ENCODE assay signal across 10 cellular contexts in the genomic region with DNA sequence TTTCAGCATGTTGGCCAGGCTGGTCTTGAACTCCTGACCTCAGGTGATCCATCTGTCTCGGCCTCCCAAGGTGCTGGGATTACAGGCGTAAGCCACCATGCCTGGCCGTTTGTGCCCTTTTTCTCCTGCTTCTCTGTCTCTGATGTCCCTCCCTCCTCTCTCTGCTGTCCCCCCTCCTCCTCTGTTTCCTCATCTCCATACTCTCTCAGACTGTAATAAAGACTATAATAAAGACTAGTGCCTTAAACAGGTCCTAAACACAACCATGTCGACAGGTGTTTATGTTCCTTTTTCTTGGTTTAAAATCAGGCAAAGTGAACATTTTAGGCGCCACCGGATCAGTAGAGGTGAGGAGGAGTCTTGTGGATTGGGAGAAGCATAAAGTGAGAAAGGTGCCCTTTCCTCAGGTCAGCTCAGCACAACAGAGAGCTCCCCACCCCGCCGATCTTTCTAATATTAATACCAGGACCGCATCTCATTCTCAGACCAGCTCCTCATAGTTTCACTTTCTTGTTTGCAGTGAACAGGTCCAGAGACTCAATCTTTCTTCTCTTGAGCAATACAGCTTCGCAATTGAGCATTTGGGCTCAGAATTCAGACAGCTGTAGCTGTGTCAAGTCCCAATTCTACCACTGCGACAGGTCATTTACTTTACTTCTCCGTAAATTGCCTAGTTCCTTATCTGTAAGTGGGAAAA. TPM values are rescaled to one million over a fixed set of nuclear protein-coding genes. Genes with fewer than 3 reads are reported as not detected.
DNase-seq lines count a peak whose midpoint lies in the region; ATAC-seq and TF ChIP-seq lines count a peak whose summit lies in the region.
"Had no signal": no experiment of that assay in that cellular context is flagged by ENCODE, and none has a peak within 500 bp of the region (broad histone marks: within the 10 kb centered on the region; RNA-seq: fewer than 3 reads in every experiment).

No MANE protein-coding gene starts in this region.

- no peak overlapping the region for H3K27ac Mint-ChIP-seq in activated T-cell treated with anti-CD3 and anti-CD28 coated beads, Interleukin-2, amount 50 U/mL, for 72 hours
- H3K27ac Mint-ChIP-seq: CD4-positive, alpha-beta T cell had no signal

- H3K27me3 Mint-ChIP-seq in activated T-cell treated with anti-CD3 and anti-CD28 coated beads, Interleukin-2, amount 50 U/mL, for 72 hours (ENCODE audit: low read depth): peaks cover 38% of the 10 kb centered on the region

- peaks cover 4 to 15% (median 12%) of the 10 kb centered on the region in 5 donors for H3K27me3 ChIP-seq in subcutaneous abdominal adipose tissue (ENCODE audit: control insufficient read depth in 5 of 5, insufficient read depth in 4 of 5, low read length in 5 of 5)

- no peaks in the 10 kb centered on the region for H3K4me1 Mint-ChIP-seq in activated T-cell treated with anti-CD3 and anti-CD28 coated beads, Interleukin-2, amount 50 U/mL, for 72 hours (ENCODE audit: low read depth)

- no peaks in the 10 kb centered on the region for H3K9me3 ChIP-seq in subcutaneous abdominal adipose tissue (ENCODE audit: control insufficient read depth in 5 of 5, low read length in 5 of 5)

- H3K27ac ChIP-seq in VCaP (peak overlapping the region; percentile 34; the same call in 1 of the 2 replicates), subcutaneous abdominal adipose tissue (ENCODE audit: low read depth, low read length) (no peak overlapping the region)

- ATAC-seq in activated T-cell treated with anti-CD3 and anti-CD28 coated beads, Interleukin-2, amount 50 U/mL, for 72 hours (replicated peaks in 1 of 2): no peak
- peak; percentile 97 for ATAC-seq in HG03097 (IDR thresholded peaks at IDR 0.05; ENCODE audit: low FRiP score, unreplicated experiment)

- peak overlapping the region in 1 of 5 donors; percentile 4 for H3K9ac ChIP-seq in subcutaneous abdominal adipose tissue (ENCODE audit: low read length in 5 of 5)

- TF ChIP-seq CTCF in VCaP (conservative IDR thresholded peaks at IDR 0.05): no peak

- H3K4me1 ChIP-seq in subcutaneous abdominal adipose tissue (ENCODE audit: control insufficient read depth in 5 of 5, insufficient read depth in 5 of 5, low read length in 5 of 5): peaks cover 0 to 7% (median 0%) of the 10 kb centered on the region in 5 donors

- peak overlapping the region; percentile 3 to 48 (median 26) for H3K4me3 ChIP-seq in subcutaneous abdominal adipose tissue (ENCODE audit: low read depth in 1 of 5, low read length in 5 of 5)

- H3K36me3 ChIP-seq in subcutaneous abdominal adipose tissue (ENCODE audit: control insufficient read depth in 5 of 5, insufficient read depth in 5 of 5, low read length in 5 of 5): no peaks in the 10 kb centered on the region

- no peaks in the 10 kb centered on the region for H3K36me3 Mint-ChIP-seq in activated T-cell treated with anti-CD3 and anti-CD28 coated beads, Interleukin-2, amount 50 U/mL, for 72 hours (ENCODE audit: insufficient read depth in 2 of 2)

- peak overlapping the region; percentile 9 to 39 for H3K4me3 Mint-ChIP-seq in activated T-cell treated with anti-CD3 and anti-CD28 coated beads, Interleukin-2, amount 50 U/mL, for 72 hours
- H3K4me3 Mint-ChIP-seq: CD4-positive, alpha-beta T cell had no signal

- H3K9me3 Mint-ChIP-seq in activated T-cell treated with anti-CD3 and anti-CD28 coated beads, Interleukin-2, amount 50 U/mL, for 72 hours: no peaks in the 10 kb centered on the region
- H3K9me3 Mint-ChIP-seq: CD4-positive, alpha-beta T cell had no signal

- DNase-seq in activated T-cell treated with anti-CD3 and anti-CD28 coated beads, Interleukin-2, amount 50 U/mL, for 72 hours: no peak
- DNase-seq in activated T-cell treated with anti-CD3 and anti-CD28 coated beads for 4 hours: no peak
- no peak for DNase-seq in D341Med (ENCODE audit: low spot score)
- no peak for DNase-seq in cerebellum (ENCODE audit: low spot score)
- DNase-seq in HCEC 1CT: no peak
- DNase-seq: CD4-positive, alpha-beta T cell; NK-92 treated with Interleukin-12 subunit alpha and Interleukin-12 subunit beta, amount 100 ng/mL, for 24 hours had no signal

RNA-seq across cellular contexts. Expression of a gene that starts 23.7 kb away (rescaled TPM):
- total RNA-seq in activated T-cell treated with anti-CD3 and anti-CD28 coated beads, Interleukin-2, amount 50 U/mL, for 72 hours: 10 to 100 TPM; 23.9 to 25.8 TPM
- total RNA-seq in cerebellum: 30.6 TPM

RNA-seq across cellular contexts. Expression of a gene that starts 24.4 kb away (rescaled TPM):
- total RNA-seq in activated T-cell treated with anti-CD3 and anti-CD28 coated beads, Interleukin-2, amount 50 U/mL, for 72 hours: 1 to 10 TPM; 1.0 to 2.1 TPM
- total RNA-seq in cerebellum: 9.3 TPM
